Comparison of ENCODE assay signal across 8 cellular contexts in genomic region chr19:16001481-16002312, GRCh38. TPM values are rescaled to one million over a fixed set of nuclear protein-coding genes. Genes with fewer than 3 reads are reported as not detected.
DNase-seq lines count a peak whose midpoint lies in the region; ATAC-seq and TF ChIP-seq lines count a peak whose summit lies in the region.

No MANE protein-coding gene starts in this region.

- H2BK120ac ChIP-seq in mesendoderm (ENCODE audit: low read depth, low read length): no peak overlapping the region

- no peaks in the 10 kb centered on the region for H3K9me3 ChIP-seq in liver (ENCODE audit: control insufficient read depth in 4 of 4, low read length in 3 of 4)

- 39% methylated on average over 12 of the region's 12 CpGs for WGBS in liver
- WGBS in mesendoderm (ENCODE audit: extremely low coverage, insufficient coverage, low lambda C conversion rate): no CpG with 5 or more reads among the region's 12 CpGs

- POLR2A ChIA-PET in AG04449 (lab: Yijun Ruan, JAX): no interaction called here

- no peak overlapping the region for H3K23ac ChIP-seq in mesendoderm (ENCODE audit: low read length)

- no peak for TF ChIP-seq CTCF in AG04449 (IDR thresholded peaks at IDR 0.05; ENCODE audit: insufficient read depth, low read length, missing control alignments)
- TF ChIP-seq CTCF in liver (IDR thresholded peaks at IDR 0.05; ENCODE audit: low read depth, low read length, missing input control): no peak

- H3K79me1 ChIP-seq in mesendoderm (ENCODE audit: low read length): no peaks in the 10 kb centered on the region

- peaks cover 0 to under 1% of the 10 kb centered on the region in 2 donors for H3K36me3 Mint-ChIP-seq in stimulated activated naive B cell treated with anti-CD40 and anti-IgM and Interleukin-4, amounts not matched to agents 10 μg/mL and 1 μg/mL and 100 μg/mL, for 72 hours

- peak overlapping the region; percentile 79 for H3K27ac Mint-ChIP-seq in stimulated activated naive B cell treated with anti-CD40 and anti-IgM and Interleukin-4, amounts not matched to agents 10 μg/mL and 1 μg/mL and 100 μg/mL, for 72 hours

- H3K4me1 ChIP-seq in liver (ENCODE audit: control insufficient read depth in 4 of 4, insufficient read depth in 4 of 4, low read length in 3 of 4): peaks cover 3 to 27% (median 18%) of the 10 kb centered on the region in 4 donors
- H3K4me1 ChIP-seq in mesendoderm (ENCODE audit: control insufficient read depth, low read depth, low read length): no peaks in the 10 kb centered on the region

- H2BK5ac ChIP-seq in mesendoderm (ENCODE audit: low read length): no peak overlapping the region

- CTCF ChIA-PET in AG04449 (lab: Yijun Ruan, JAX): interaction anchor here (0.7 to 2.3 kb wide), 2 partner anchors 40 to 179 kb away, joined by 5 to 9 read pairs; no protein-coding TSS in a partner anchor

- no peaks in the 10 kb centered on the region for H3K27me3 ChIP-seq in liver (ENCODE audit: control insufficient read depth in 4 of 4, insufficient read depth in 4 of 4, low read length in 3 of 4)
- H3K27me3 ChIP-seq in mesendoderm (ENCODE audit: insufficient read depth, low read length, poor library complexity): no peaks in the 10 kb centered on the region

- H3K4me1 Mint-ChIP-seq in stimulated activated naive B cell treated with anti-CD40 and anti-IgM and Interleukin-4, amounts not matched to agents 10 μg/mL and 1 μg/mL and 100 μg/mL, for 72 hours: peaks cover 19 to 21% of the 10 kb centered on the region in 2 donors

- no peak overlapping the region for H2AK5ac ChIP-seq in mesendoderm (ENCODE audit: low read length)

- ATAC-seq in GM19395 (IDR thresholded peaks at IDR 0.05; ENCODE audit: unreplicated experiment) (peak; percentile 76), HG02938 (IDR thresholded peaks at IDR 0.05; ENCODE audit: unreplicated experiment) (no peak)
- ATAC-seq in stimulated activated naive B cell treated with anti-CD40 and anti-IgM and Interleukin-4, amounts not matched to agents 10 μg/mL and 1 μg/mL and 100 μg/mL, for 72 hours (replicated peaks): peak; percentile 96 to 98

- H4K8ac ChIP-seq in mesendoderm (ENCODE audit: low read depth, low read length): no peak overlapping the region

- no peak overlapping the region for H3K18ac ChIP-seq in mesendoderm (ENCODE audit: low read length)

- no peak overlapping the region for H3K4ac ChIP-seq in mesendoderm (ENCODE audit: low read depth, low read length)

- no peaks in the 10 kb centered on the region for H3K79me2 ChIP-seq in mesendoderm (ENCODE audit: control insufficient read depth, insufficient read depth, low read length)

- H3K4me3 Mint-ChIP-seq in stimulated activated naive B cell treated with anti-CD40 and anti-IgM and Interleukin-4, amounts not matched to agents 10 μg/mL and 1 μg/mL and 100 μg/mL, for 72 hours: peak overlapping the region; percentile 83 to 92

- DNase-seq in AG04449 (ENCODE audit: low read depth, low spot score): peak; percentile 50
- peak; percentile 84 to 92 for DNase-seq in NOMO-1 (lab: John Stamatoyannopoulos, UW; ENCODE audit: unreplicated experiment in 2 of 2)
- peak; percentile 50 for DNase-seq in amniotic epithelial cell (ENCODE audit: low read depth)
- DNase-seq in stimulated activated naive B cell treated with anti-CD40 and anti-IgM and Interleukin-4, amounts not matched to agents 10 μg/mL and 1 μg/mL and 100 μg/mL, for 72 hours: peak; percentile 34
- no peak for DNase-seq in mesendoderm

- H3K4me3 ChIP-seq in AG04449 (ENCODE audit: low read depth, low read length) (peak overlapping the region; percentile 50), liver (ENCODE audit: low read depth in 1 of 3, low read length in 3 of 3) (peak overlapping the region in 2 of 3 donors; percentile 13 to 38), mesendoderm (ENCODE audit: low read length) (no peak overlapping the region)

- peaks cover 0 to 1% of the 10 kb centered on the region in 2 donors for H3K9me3 Mint-ChIP-seq in stimulated activated naive B cell treated with anti-CD40 and anti-IgM and Interleukin-4, amounts not matched to agents 10 μg/mL and 1 μg/mL and 100 μg/mL, for 72 hours

- H3K27ac ChIP-seq in liver (ENCODE audit: low read depth in 1 of 2, low read length in 2 of 2) (peak overlapping the region; percentile 23 to 47), mesendoderm (ENCODE audit: low read depth, low read length) (no peak overlapping the region)

- TF ChIP-seq RAD21 in liver (IDR thresholded peaks at IDR 0.05): peak; percentile 48 to 58

- no peak overlapping the region for H3K56ac ChIP-seq in mesendoderm (ENCODE audit: low read length)

- no peak overlapping the region for H2BK15ac ChIP-seq in mesendoderm (replicated peaks; ENCODE audit: low read depth)

- H3K36me3 ChIP-seq in liver (ENCODE audit: control insufficient read depth in 4 of 4, insufficient read depth in 3 of 4, low read depth in 1 of 4, low read length in 3 of 4) (no peaks in the 10 kb centered on the region), mesendoderm (ENCODE audit: control insufficient read depth, insufficient read depth, low read length) (no peaks in the 10 kb centered on the region)

- no peak overlapping the region for H4K5ac ChIP-seq in mesendoderm (ENCODE audit: low read length)

- H3K9ac ChIP-seq in liver (ENCODE audit: low read depth in 1 of 2, low read length in 2 of 2) (peak overlapping the region; percentile 14 to 63), mesendoderm (ENCODE audit: low read length) (no peak overlapping the region)

- no peak overlapping the region for H3K4me2 ChIP-seq in mesendoderm (ENCODE audit: low read length)

- H3K27me3 Mint-ChIP-seq in stimulated activated naive B cell treated with anti-CD40 and anti-IgM and Interleukin-4, amounts not matched to agents 10 μg/mL and 1 μg/mL and 100 μg/mL, for 72 hours: no peaks in the 10 kb centered on the region

TF ChIP-seq in liver, 16 proteins besides CTCF, POLR2A, EP300 and RAD21:
- TF ChIP-seq REST (IDR thresholded peaks at IDR 0.05) (peak; percentile 23), NR2F2 (IDR thresholded peaks at IDR 0.05) (peak; percentile 40), HNF4G (IDR thresholded peaks at IDR 0.05) (peak; percentile 20), GABPA (IDR thresholded peaks at IDR 0.05 in 1 of 2, conservative IDR thresholded peaks at IDR 0.05 in 1 of 2) (no peak), MAX (IDR thresholded peaks at IDR 0.05) (peak; percentile 36), HNF4A (conservative IDR thresholded peaks at IDR 0.05) (peak; percentile 57 to 70), SP1 (IDR thresholded peaks at IDR 0.05) (peak; percentile 78), ZBTB33 (IDR thresholded peaks at IDR 0.05) (no peak), RXRA (IDR thresholded peaks at IDR 0.05) (peak; percentile 74 to 76), TAF1 (conservative IDR thresholded peaks at IDR 0.05) (no peak), YY1 (IDR thresholded peaks at IDR 0.05) (peak; percentile 18)

RNA-seq across cellular contexts. Expression of gene OR10H4, which starts 52.9 kb away (rescaled TPM):
- not detected for total RNA-seq in liver
- not detected for polyA plus RNA-seq in liver
- polyA plus RNA-seq in mesendoderm (2013, experiment 1 of 2): not detected
- not detected for polyA plus RNA-seq in mesendoderm (2013, experiment 2 of 2)
